29 cellular contexts compared by ENCODE assay signal in the genomic region with DNA sequence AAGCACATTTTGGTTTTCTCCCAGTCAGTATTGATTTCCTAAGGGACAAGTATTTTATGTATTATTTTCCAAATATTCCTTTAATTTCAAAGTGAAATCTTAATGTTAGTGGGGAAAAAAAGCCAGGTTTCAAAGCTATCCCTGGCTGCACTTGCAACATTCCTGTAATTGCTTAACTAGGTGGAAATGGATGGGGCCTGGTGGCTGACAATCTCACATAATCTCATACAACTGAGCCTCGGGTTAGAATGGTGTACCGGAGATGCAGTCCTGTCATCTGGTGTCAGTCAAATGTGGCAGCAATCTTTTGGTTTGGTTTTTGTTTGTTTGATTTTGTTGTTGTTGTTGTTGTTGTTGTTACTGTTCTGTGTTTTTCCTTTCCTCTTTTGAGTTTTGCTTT. TPM values are rescaled to one million over a fixed set of nuclear protein-coding genes. Genes with fewer than 3 reads are reported as not detected.
"Had no signal": no experiment of that assay in that cellular context is flagged by ENCODE, and none has a peak within 500 bp of the region (broad histone marks: within the 10 kb centered on the region; RNA-seq: fewer than 3 reads in every experiment).

No MANE protein-coding gene starts in this region.

- H3K4me3 Mint-ChIP-seq: dendritic cell treated with granulocyte-macrophage colony-stimulating factor and Interleukin-4, amounts not matched to agents 40 ng/mL and 50 ng/mL, for 4 days; endodermal cell; memory B cell; natural killer cell; stimulated activated naive B cell treated with anti-CD40 and anti-IgM and Interleukin-4, amounts not matched to agents 10 μg/mL and 1 μg/mL and 100 μg/mL, for 72 hours; stimulated activated naive CD8-positive, alpha-beta T cell treated with anti-CD3 and anti-CD28 coated beads, Interleukin-15, Interleukin-2, amounts not matched to agents 100 ng/mL and 50 ng/mL, for 24 hours had no signal

- H3K36me3 Mint-ChIP-seq: natural killer cell had no signal

- H3K27me3 Mint-ChIP-seq: dendritic cell treated with granulocyte-macrophage colony-stimulating factor and Interleukin-4, amounts not matched to agents 40 ng/mL and 50 ng/mL, for 4 days; memory B cell; stimulated activated naive B cell treated with anti-CD40 and anti-IgM and Interleukin-4, amounts not matched to agents 10 μg/mL and 1 μg/mL and 100 μg/mL, for 72 hours; stimulated activated naive CD8-positive, alpha-beta T cell treated with anti-CD3 and anti-CD28 coated beads, Interleukin-15, Interleukin-2, amounts not matched to agents 100 ng/mL and 50 ng/mL, for 24 hours had no signal

- H3K27ac Mint-ChIP-seq: dendritic cell treated with granulocyte-macrophage colony-stimulating factor and Interleukin-4, amounts not matched to agents 40 ng/mL and 50 ng/mL, for 4 days; endodermal cell; stimulated activated naive B cell treated with anti-CD40 and anti-IgM and Interleukin-4, amounts not matched to agents 10 μg/mL and 1 μg/mL and 100 μg/mL, for 72 hours; stimulated activated naive CD8-positive, alpha-beta T cell treated with anti-CD3 and anti-CD28 coated beads, Interleukin-15, Interleukin-2, amounts not matched to agents 100 ng/mL and 50 ng/mL, for 24 hours had no signal

- DNase-seq: effector CD8-positive, alpha-beta T cell; endodermal cell; foreskin fibroblast; gastrocnemius medialis; head of caudate nucleus; kidney; natural killer cell; occipital lobe; ovary; right lobe of liver; small intestine; stimulated activated CD4-positive, alpha-beta T cell treated with anti-CD3 and anti-CD28 coated beads, Interleukin-15, amount 100 ng/mL, for 24 hours; stimulated activated CD4-positive, alpha-beta T cell treated with anti-CD3 and anti-CD28 coated beads, Interleukin-2, amount 100 ng/mL, for 48 hours; stimulated activated naive B cell treated with anti-CD40 and anti-IgM and Interleukin-4, amounts not matched to agents 10 μg/mL and 1 μg/mL and 100 μg/mL, for 72 hours; upper lobe of left lung had no signal

- H3K9me3 Mint-ChIP-seq: dendritic cell treated with granulocyte-macrophage colony-stimulating factor and Interleukin-4, amounts not matched to agents 40 ng/mL and 50 ng/mL, for 4 days; endodermal cell; memory B cell; natural killer cell; stimulated activated naive B cell treated with anti-CD40 and anti-IgM and Interleukin-4, amounts not matched to agents 10 μg/mL and 1 μg/mL and 100 μg/mL, for 72 hours; stimulated activated naive CD8-positive, alpha-beta T cell treated with anti-CD3 and anti-CD28 coated beads, Interleukin-15, Interleukin-2, amounts not matched to agents 100 ng/mL and 50 ng/mL, for 24 hours had no signal

- ATAC-seq: esophagus mucosa; gastrocnemius medialis; left lobe of liver; natural killer cell; right lobe of liver; stimulated activated naive B cell treated with anti-CD40 and anti-IgM and Interleukin-4, amounts not matched to agents 10 μg/mL and 1 μg/mL and 100 μg/mL, for 72 hours had no signal

- FAIRE-seq: kidney, small intestine, urothelium cell line had no signal

- H3K4me3 ChIP-seq: gastrocnemius medialis, lung, ovary, right lobe of liver, thoracic aorta, tibial nerve, upper lobe of left lung had no signal

- H3K36me3 ChIP-seq: ovary had no signal

- H3K9me3 ChIP-seq: gastrocnemius medialis, ovary, right lobe of liver, thoracic aorta, tibial nerve, upper lobe of left lung had no signal

- H3K4me1 Mint-ChIP-seq: memory B cell had no signal

- H3K4me1 ChIP-seq: gastrocnemius medialis, right lobe of liver, tibial nerve, upper lobe of left lung had no signal

- H3K27ac ChIP-seq: epithelial cell of prostate, gastrocnemius medialis, ovary, right lobe of liver, thoracic aorta, tibial nerve, upper lobe of left lung had no signal

- H3K27me3 ChIP-seq: gastrocnemius medialis, ovary, right lobe of liver, tibial nerve, upper lobe of left lung had no signal

RNA-seq across cellular contexts. Expression of a gene that starts 49.7 kb away (rescaled TPM):
- total RNA-seq: endodermal cell, esophagus mucosa, gastrocnemius medialis, glomerular endothelial cell, kidney, left lobe of liver, liver, lung, mononuclear cell, natural killer cell, occipital lobe, ovary, posterior vena cava, right lobe of liver, thoracic aorta, tibial nerve, upper lobe of left lung had no signal
